Comparison of ENCODE assay signal across 8 cellular contexts in the genomic region with DNA sequence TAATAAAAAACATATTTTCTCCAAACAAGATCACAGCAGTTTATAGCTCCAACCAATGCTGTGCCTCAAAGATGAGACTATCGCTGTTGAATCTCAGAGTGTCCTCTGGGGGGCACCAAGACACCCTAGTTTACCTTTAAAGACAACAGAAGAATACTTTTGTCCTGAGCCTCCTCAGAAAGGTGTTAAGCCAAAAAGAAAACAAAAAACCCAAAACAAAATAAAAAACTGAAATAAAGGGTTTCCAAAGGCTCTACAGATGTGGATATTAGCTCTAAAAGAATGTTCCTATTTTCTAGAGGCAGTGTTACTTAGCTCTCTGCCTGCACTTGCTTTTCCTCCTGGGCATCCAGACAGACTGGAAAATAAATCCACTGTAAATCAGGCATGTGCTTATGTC.
A peak's percentile ranks its signal among the peaks of the same experiment; 100 is the strongest.
DNase-seq lines count a peak whose midpoint lies in the region; ATAC-seq and TF ChIP-seq lines count a peak whose summit lies in the region.

No MANE protein-coding gene starts in this region.

- H3K79me2 ChIP-seq in hepatocyte: no peaks in the 10 kb centered on the region
- no peaks in the 10 kb centered on the region for H3K79me2 ChIP-seq in smooth muscle cell (ENCODE audit: low read depth)

- H3K27ac ChIP-seq in hepatocyte (no peak overlapping the region), smooth muscle cell (ENCODE audit: low read depth) (no peak overlapping the region)

- H3K27ac Mint-ChIP-seq in T-helper 17 cell: no peak overlapping the region

- H3K4me2 ChIP-seq in hepatocyte (no peak overlapping the region), smooth muscle cell (no peak overlapping the region)

- H3K36me3 ChIP-seq in hepatocyte (replicated peaks; ENCODE audit: insufficient read depth, low read depth): no peaks in the 10 kb centered on the region
- no peaks in the 10 kb centered on the region for H3K36me3 ChIP-seq in smooth muscle cell (ENCODE audit: low read depth)

- no peak overlapping the region for H3K9ac ChIP-seq in smooth muscle cell (ENCODE audit: low read depth)

- H3K4me1 Mint-ChIP-seq in T-helper 17 cell: peaks cover 6% of the 10 kb centered on the region

- H3K4me1 ChIP-seq in hepatocyte (ENCODE audit: insufficient read depth) (no peaks in the 10 kb centered on the region), smooth muscle cell (ENCODE audit: low read depth) (no peaks in the 10 kb centered on the region)

- 0% methylated on average over 1 of the region's 1 CpG for WGBS in hepatocyte (ENCODE audit: low lambda C conversion rate, missing lambda C conversion rate)
- 5% methylated on average over 1 of the region's 1 CpG for WGBS in smooth muscle cell (ENCODE audit: low lambda C conversion rate)

- H3K27me3 ChIP-seq in hepatocyte (no peaks in the 10 kb centered on the region), smooth muscle cell (ENCODE audit: low read depth) (no peaks in the 10 kb centered on the region)

- H4K20me1 ChIP-seq in hepatocyte (ENCODE audit: insufficient read depth, poor library complexity, severe bottlenecking) (no peaks in the 10 kb centered on the region), smooth muscle cell (ENCODE audit: low read depth) (no peaks in the 10 kb centered on the region)

- TF ChIP-seq CTCF in hepatocyte (IDR thresholded peaks at IDR 0.05; ENCODE audit: poor library complexity) (peak; percentile 86), smooth muscle cell (IDR thresholded peaks at IDR 0.05; ENCODE audit: borderline replicate concordance, insufficient read depth, poor library complexity, severe bottlenecking) (peak; percentile 68)

- DNase-seq in AG08396 (ENCODE audit: low spot score) (peak; percentile 56), NCI-H1092 treated with DMSO at 0.1 percent for 48 hours (lab: John Stamatoyannopoulos, UW) (peak; percentile 59), T-helper 17 cell (peak in 1 of 3 donors; percentile 44), astrocyte of the hippocampus (ENCODE audit: low read depth, low spot score) (peak; percentile 71), hepatocyte (ENCODE audit: low spot score) (peak; percentile 74), smooth muscle cell (lab: John Stamatoyannopoulos, UW; ENCODE audit: unreplicated experiment) (no peak)

- peak; percentile 56 for ATAC-seq in GM18867 (IDR thresholded peaks at IDR 0.05; ENCODE audit: unreplicated experiment)
- ATAC-seq in T-helper 17 cell: peak; percentile 89
- ATAC-seq in GM19023 (IDR thresholded peaks at IDR 0.05; ENCODE audit: unreplicated experiment): no peak

- H3K27me3 Mint-ChIP-seq in T-helper 17 cell: no peaks in the 10 kb centered on the region

- H3K9me3 ChIP-seq in T-helper 17 cell (ENCODE audit: control insufficient read depth, low read length, poor library complexity, severe bottlenecking): no peaks in the 10 kb centered on the region
- no peaks in the 10 kb centered on the region for H3K9me3 ChIP-seq in hepatocyte (ENCODE audit: low read depth)
- H3K9me3 ChIP-seq in smooth muscle cell (replicated peaks; ENCODE audit: low read depth): no peaks in the 10 kb centered on the region

- no peak overlapping the region for H3K4me3 Mint-ChIP-seq in T-helper 17 cell

- H3K4me3 ChIP-seq in hepatocyte (no peak overlapping the region), smooth muscle cell (no peak overlapping the region)

- no peaks in the 10 kb centered on the region for H3K9me2 ChIP-seq in hepatocyte (replicated peaks; ENCODE audit: insufficient read depth)

- no peak overlapping the region for H2AFZ ChIP-seq in hepatocyte
- no peak overlapping the region for H2AFZ ChIP-seq in smooth muscle cell (ENCODE audit: low read depth)

- H3K36me3 Mint-ChIP-seq in T-helper 17 cell (ENCODE audit: low read depth): no peaks in the 10 kb centered on the region

- H3F3A ChIP-seq in smooth muscle cell (ENCODE audit: low read depth): no peaks in the 10 kb centered on the region
